ENCODE assay signal across 2 cellular contexts in genomic region chr6:45437441-45437820, GRCh38.
TF ChIP-seq lines count a peak whose summit lies in the region.

No MANE protein-coding gene starts in this region.

TF ChIP-seq in HEK293, 187 proteins besides CTCF, POLR2A, EP300 and RAD21:
- TF ChIP-seq ZNF18 (tag by site-specific recombination; IDR thresholded peaks at IDR 0.05) (no peak), SCRT2 (tag by site-specific recombination; IDR thresholded peaks at IDR 0.05) (peak; percentile 29; the same call in 1 of the 2 replicates), ZNF239 (tag by site-specific recombination; IDR thresholded peaks at IDR 0.05) (no peak)
TF ChIP-seq in HEK293: peak in this region for 1.

TF ChIP-seq in K562, 482 proteins besides CTCF, POLR2A, EP300 and RAD21 (continued from another document):
- TF ChIP-seq ZNF165 (CRISPR knock-in tag; IDR thresholded peaks at IDR 0.05; ENCODE audit: borderline replicate concordance) (0 out of 2 replicates have a peak, but pooled peaks have one; percentile 0), ZNF639 (CRISPR knock-in tag; conservative IDR thresholded peaks at IDR 0.05 in 1 of 2, IDR thresholded peaks at IDR 0.05 in 1 of 2) (0 out of 4 replicates have a peak, but pooled peaks of 1 of the 2 experiments have one; percentile 9), GTF2B (IDR thresholded peaks at IDR 0.05; ENCODE audit: extremely low read depth, insufficient read length) (no peak), NFRKB (IDR thresholded peaks at IDR 0.05; ENCODE audit: low read depth) (0 out of 2 replicates have a peak, but pooled peaks have one; percentile 24), NR2C1 (IDR thresholded peaks at IDR 0.05) (no peak), NR2C1 (tag; IDR thresholded peaks at IDR 0.05) (peak; percentile 13; the same call in 1 of the 2 replicates), ZBTB40 (IDR thresholded peaks at IDR 0.05) (0 out of 2 replicates have a peak, but pooled peaks have one; percentile 6), ZBTB40 (CRISPR knock-in tag; IDR thresholded peaks at IDR 0.05) (no peak), ZKSCAN8 (CRISPR knock-in tag; IDR thresholded peaks at IDR 0.05) (peak; percentile 14; the same call in 1 of the 2 replicates)
